ENCODE assay signal across 15 cellular contexts in the genomic region with DNA sequence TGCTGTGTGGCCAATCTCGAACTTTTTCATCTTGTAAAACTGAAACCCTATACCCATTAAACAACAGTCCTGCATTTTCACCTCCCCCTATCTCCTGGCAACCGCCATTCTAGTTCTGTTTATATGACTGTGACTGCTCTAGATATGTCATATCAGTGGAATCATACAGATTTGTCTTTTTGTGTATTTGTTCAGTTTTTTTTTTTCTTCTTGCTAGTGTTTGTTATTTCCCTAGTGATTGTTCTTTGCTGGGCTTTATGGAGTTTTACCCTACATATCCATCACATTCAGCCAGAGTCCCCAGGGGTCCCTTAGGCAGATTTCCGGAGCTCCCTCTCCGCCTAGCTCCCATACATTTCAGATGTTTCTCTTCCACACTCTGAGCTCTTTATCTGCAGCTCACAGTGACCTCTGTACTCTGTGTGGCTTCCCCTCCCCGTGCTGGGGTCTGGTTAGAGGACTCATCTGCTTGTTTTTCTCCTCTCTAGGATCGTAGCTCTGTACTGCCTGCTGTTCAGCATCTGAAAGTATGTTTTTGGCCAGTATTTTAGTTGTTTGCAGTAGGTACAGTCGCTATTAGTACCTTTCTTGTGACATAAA. TPM values are rescaled to one million over a fixed set of nuclear protein-coding genes. Genes with fewer than 3 reads are reported as not detected.
A peak's percentile ranks its signal among the peaks of the same experiment; 100 is the strongest.
DNase-seq lines count a peak whose midpoint lies in the region; ATAC-seq, FAIRE-seq and TF ChIP-seq lines count a peak whose summit lies in the region.
"Had no signal": no experiment of that assay in that cellular context is flagged by ENCODE, and none has a peak within 500 bp of the region (broad histone marks: within the 10 kb centered on the region; RNA-seq: fewer than 3 reads in every experiment).

No MANE protein-coding gene starts in this region.

- no peaks in the 10 kb centered on the region for H3K23me2 ChIP-seq in H1 (ENCODE audit: low read depth, low read length)

- DNase-seq in H7, result peak; percentile 59
- peak; percentile 47 for DNase-seq in NT2/D1 (ENCODE audit: low read depth, low spot score)
- DNase-seq in H1 (ENCODE audit: low read depth in 1 of 2, low spot score in 2 of 2), result no peak
- peak; percentile 32 for DNase-seq in neural progenitor cell (ENCODE audit: low spot score)
- no peak for DNase-seq in urothelium cell line (ENCODE audit: low spot score)
- DNase-seq in CD14-positive monocyte (ENCODE audit: low spot score), result no peak
- DNase-seq in T-helper 1 cell, result no peak
- DNase-seq: activated CD4-positive, alpha-beta T cell treated with anti-CD3 and anti-CD28 coated beads for 48 hours; aorta; CD4-positive, alpha-beta memory T cell; NCI-H1105 had no signal

- H2BK20ac ChIP-seq in H1 (ENCODE audit: low read length), result no peak overlapping the region

- H3K4me1 ChIP-seq in NT2/D1 (ENCODE audit: insufficient read depth, insufficient read length) (peaks cover 2% of the 10 kb centered on the region), H1 (replicated peaks in 1 of 4; ENCODE audit: control insufficient read depth in 3 of 4, insufficient read depth in 4 of 4, low read length in 3 of 4) (peaks cover 0 to 4% (median 0%) of the 10 kb centered on the region in 4 experiments; a peak in 3 of 7 replicates), neural progenitor cell (peaks cover 11% of the 10 kb centered on the region)

- peaks cover 17% of the 10 kb centered on the region for H3K4me1 Mint-ChIP-seq in neural progenitor cell
- H3K4me1 Mint-ChIP-seq in CD14-positive monocyte, result peaks cover 6% of the 10 kb centered on the region

- no peaks in the 10 kb centered on the region for H3F3A ChIP-seq in neural progenitor cell (ENCODE audit: low read depth)

- peak overlapping the region; percentile 77 for H2AFZ ChIP-seq in H1 (ENCODE audit: low read length)
- H2AFZ ChIP-seq in neural progenitor cell (replicated peaks), result peak overlapping the region; percentile 89

- WGBS in H1 (ENCODE audit: extremely low coverage in 1 of 2, insufficient coverage in 1 of 2, insufficient read length in 1 of 2, insufficient replicate concordance in 2 of 2, low coverage in 1 of 2, low lambda C conversion rate in 2 of 2, missing lambda C conversion rate in 1 of 2), 2 experiments, result 48% methylated on average over 7 of the region's 7 CpGs; no CpG with 5 or more reads in 1 of the 2 experiments

- no peak overlapping the region for H4K8ac ChIP-seq in H1 (ENCODE audit: extremely low read depth, insufficient read depth, low read length)

- no peak overlapping the region for H3K4ac ChIP-seq in H1 (replicated peaks; ENCODE audit: insufficient read length, low read depth, low read length)

- POLR2A ChIA-PET in H1 (lab: Charles Lee; ENCODE audit: partially characterized antibody), result interaction anchor here (0.8 kb wide), 1 partner anchor 25 kb away, joined by 3 read pairs; a partner anchor contains a TSS

- CTCF ChIA-PET in H1 (lab: Charles Lee; ENCODE audit: partially characterized antibody), result interaction anchor here (0.6 to 5.5 kb wide), 5 partner anchors 13 to 64 kb away, joined by 3 to 58 read pairs (median 3); no protein-coding TSS in a partner anchor

- H3K27me3 Mint-ChIP-seq in neural progenitor cell (ENCODE audit: insufficient read depth, low read depth), result peaks cover 2% of the 10 kb centered on the region
- peaks cover 2 to 16% (median 3%) of the 10 kb centered on the region in 3 donors for H3K27me3 Mint-ChIP-seq in CD14-positive monocyte (ENCODE audit: low read depth in 3 of 3)

- H3K36me3 Mint-ChIP-seq in neural progenitor cell, result no peaks in the 10 kb centered on the region
- no peaks in the 10 kb centered on the region for H3K36me3 Mint-ChIP-seq in CD14-positive monocyte

- H3K27ac Mint-ChIP-seq in neural progenitor cell (peak overlapping the region; percentile 65), CD14-positive monocyte (peak overlapping the region in 1 of 7 donors; percentile 54)
- H3K27ac Mint-ChIP-seq: activated T-helper 1 cell treated with anti-CD3 and anti-CD28 coated beads, Interleukin-12 subunit alpha, Interleukin-12 subunit beta, Interleukin-2, Interleukin-4 antibody, amounts not matched to agents 30 ng/mL and 10 ng/mL and 1 ng/mL, durations not matched to agents 14 hours and 24 hours and 36 hours; CD4-positive, alpha-beta memory T cell had no signal

- TF ChIP-seq EP300 in H1 (IDR thresholded peaks at IDR 0.05; ENCODE audit: borderline replicate concordance in 1 of 2, low read depth in 2 of 2, low read length in 2 of 2), result no peak

- H3K56ac ChIP-seq in H1 (replicated peaks; ENCODE audit: insufficient read length, low read depth, low read length), result no peak overlapping the region

- no peak for TF ChIP-seq POLR2A in H1 (IDR thresholded peaks at IDR 0.05; ENCODE audit: control extremely low read depth in 1 of 2, low read depth in 2 of 2, low read length in 2 of 2)

- FAIRE-seq in H1 (lab: Jason Lieb, UNC) (no peak), urothelium cell line (lab: Jason Lieb, UNC) (no peak)

- no peak overlapping the region for H3K14ac ChIP-seq in H1 (ENCODE audit: insufficient read length)

- H2BK5ac ChIP-seq in H1 (ENCODE audit: low read depth, low read length), result no peak overlapping the region

- intact Hi-C loops in CD14-positive monocyte (cut with micrococcal nuclease), result no loop called here

- H3K9me3 ChIP-seq in NT2/D1 (ENCODE audit: insufficient read depth, low read length) (no peaks in the 10 kb centered on the region), H1 (ENCODE audit: insufficient read depth in 2 of 2, low read depth in 1 of 2, low read length in 1 of 2) (no peaks in the 10 kb centered on the region), neural progenitor cell (ENCODE audit: low read depth) (no peaks in the 10 kb centered on the region)

- H4K5ac ChIP-seq in H1 (ENCODE audit: insufficient read length, low read depth, low read length), result no peak overlapping the region

- no peak overlapping the region for H2AK5ac ChIP-seq in H1 (ENCODE audit: low read depth, low read length)

- H3K27me3 ChIP-seq in H7 (ENCODE audit: control insufficient read depth, insufficient read depth, low read length), result no peaks in the 10 kb centered on the region
- no peaks in the 10 kb centered on the region for H3K27me3 ChIP-seq in NT2/D1 (ENCODE audit: insufficient read depth, insufficient read length)
- no peaks in the 10 kb centered on the region; a peak in 1 of 7 replicates for H3K27me3 ChIP-seq in H1 (replicated peaks in 1 of 4; ENCODE audit: control insufficient read depth in 3 of 4, extremely low read depth in 1 of 4, insufficient read depth in 3 of 4, low read length in 3 of 4)
- no peaks in the 10 kb centered on the region for H3K27me3 ChIP-seq in neural progenitor cell

- H3K4me2 ChIP-seq in H1 (ENCODE audit: insufficient read depth in 1 of 2, low read depth in 2 of 2, low read length in 2 of 2) (peak overlapping the region in 1 of 2 experiments; percentile 38; a peak in 2 of 4 replicates), neural progenitor cell (peak overlapping the region; percentile 56)

- H3K79me1 ChIP-seq in H1 (ENCODE audit: low read depth, low read length), result no peaks in the 10 kb centered on the region

- H2BK15ac ChIP-seq in H1 (ENCODE audit: low read length), result no peak overlapping the region

- H3K4me3 ChIP-seq in H7 (ENCODE audit: insufficient read depth, low read depth, low read length) (no peak overlapping the region), NT2/D1 (ENCODE audit: insufficient read length, low read depth) (no peak overlapping the region), H1 (ENCODE audit: extremely low read depth in 1 of 4, insufficient read depth in 2 of 4, low read depth in 3 of 4, low read length in 4 of 4) (peak overlapping the region in 1 of 4 experiments; percentile 16; a peak in 1 of 8 replicates), neural progenitor cell (no peak overlapping the region)

- H4K20me1 ChIP-seq in H1 (replicated peaks in 1 of 2; ENCODE audit: control insufficient read depth in 1 of 2, insufficient read depth in 2 of 2, low read length in 2 of 2) (no peaks in the 10 kb centered on the region), neural progenitor cell (ENCODE audit: low read depth) (no peaks in the 10 kb centered on the region)

- no peak overlapping the region for H3K23ac ChIP-seq in H1 (ENCODE audit: insufficient read length)

- TF ChIP-seq CTCF in H1 (IDR thresholded peaks at IDR 0.05; ENCODE audit: control extremely low read depth in 1 of 3, insufficient read depth in 1 of 3, low read depth in 1 of 3, low read length in 3 of 3) (no peak), neural progenitor cell (IDR thresholded peaks at IDR 0.05) (no peak), CD14-positive monocyte (IDR thresholded peaks at IDR 0.05) (no peak)

- ATAC-seq in HG03460 (IDR thresholded peaks at IDR 0.05; ENCODE audit: unreplicated experiment), result no peak

- no peak overlapping the region for H3K27ac ChIP-seq in H1 (ENCODE audit: low read depth, low read length)
- no peak overlapping the region for H3K27ac ChIP-seq in neural progenitor cell

- H2BK120ac ChIP-seq in H1 (replicated peaks; ENCODE audit: low read depth, low read length), result no peak overlapping the region

- no peak overlapping the region for H3K18ac ChIP-seq in H1 (ENCODE audit: extremely low read depth, low read length)

- no peaks in the 10 kb centered on the region for H3K36me3 ChIP-seq in H7 (replicated peaks; ENCODE audit: control insufficient read depth, insufficient read depth, low read length)
- no peaks in the 10 kb centered on the region for H3K36me3 ChIP-seq in NT2/D1 (ENCODE audit: insufficient read depth, insufficient read length, low read length)
- no peaks in the 10 kb centered on the region for H3K36me3 ChIP-seq in H1 (ENCODE audit: control insufficient read depth in 2 of 4, insufficient read depth in 4 of 4, low read length in 3 of 4)
- no peaks in the 10 kb centered on the region for H3K36me3 ChIP-seq in neural progenitor cell

- H4K91ac ChIP-seq in H1 (replicated peaks; ENCODE audit: insufficient read length, low read length), result no peak overlapping the region

- no peak for TF ChIP-seq RAD21 in H1 (IDR thresholded peaks at IDR 0.05 in 1 of 2, conservative IDR thresholded peaks at IDR 0.05 in 1 of 2; ENCODE audit: low read depth in 2 of 2, low read length in 2 of 2)

- H3K79me2 ChIP-seq in H1 (ENCODE audit: control insufficient read depth in 1 of 2, insufficient read depth in 2 of 2, low read length in 2 of 2) (no peaks in the 10 kb centered on the region), neural progenitor cell (ENCODE audit: low read depth) (no peaks in the 10 kb centered on the region)

- H2BK12ac ChIP-seq in H1 (ENCODE audit: low read depth, low read length), result no peak overlapping the region

- H3K4me3 Mint-ChIP-seq in neural progenitor cell (peak overlapping the region; percentile 29), CD14-positive monocyte (no peak overlapping the region)
- H3K4me3 Mint-ChIP-seq: activated T-helper 1 cell treated with anti-CD3 and anti-CD28 coated beads, Interleukin-12 subunit alpha, Interleukin-12 subunit beta, Interleukin-2, Interleukin-4 antibody, amounts not matched to agents 30 ng/mL and 10 ng/mL and 1 ng/mL, durations not matched to agents 14 hours and 24 hours and 36 hours; CD4-positive, alpha-beta memory T cell had no signal

- no peak overlapping the region for H3K9ac ChIP-seq in NT2/D1 (ENCODE audit: insufficient read length, low read depth)
- no peak overlapping the region; a peak in 1 of 7 replicates for H3K9ac ChIP-seq in H1 (replicated peaks in 1 of 4; ENCODE audit: extremely low read depth in 1 of 4, low read depth in 3 of 4, low read length in 3 of 4)
- H3K9ac ChIP-seq in neural progenitor cell, result no peak overlapping the region

- H3K9me3 Mint-ChIP-seq in neural progenitor cell, result no peaks in the 10 kb centered on the region
- peaks cover 2 to 11% (median 5%) of the 10 kb centered on the region in 7 donors for H3K9me3 Mint-ChIP-seq in CD14-positive monocyte

RNA-seq across cellular contexts. Expression of a gene that starts 25.1 kb away (rescaled TPM):
- total RNA-seq in H7 (2014; rRNA removed; shearing (Covaris generic)), result not detected in 2 replicates
- not detected in 2 replicates for total RNA-seq in H1 (2021; fragmentation: NEBNext Ultra II Directional; extraction: Animal tissue kit (Norgen Biotek cat#: 25700))
- polyA plus RNA-seq in H1 (2011; rRNA removed) (not detected in 2 replicates), CD14-positive monocyte (not detected)
- not detected for polyA plus RNA-seq in H1 (2011; cell fraction: cytosol; rRNA removed)
- polyA plus RNA-seq in H1 (2011; cell fraction: nucleus; rRNA removed), result not detected
- not detected in 4 replicates for polyA plus RNA-seq in H1 (2012, experiment 1 of 2)
- polyA plus RNA-seq in H1 (2012, experiment 2 of 2), result not detected
- polyA plus RNA-seq in H1 (2013, experiment 1 of 2), result not detected
- polyA plus RNA-seq in H1 (2013, experiment 2 of 2), result not detected
- not detected in 2 replicates for polyA minus RNA-seq in H1 (2011; rRNA and poly(A)+ RNA removed)
- polyA minus RNA-seq in H1 (2011; cell fraction: cytosol; rRNA and poly(A)+ RNA removed), result not detected
- not detected for polyA minus RNA-seq in H1 (2011; cell fraction: nucleus; rRNA and poly(A)+ RNA removed)
- total RNA-seq in neural progenitor cell (ENCODE audit: low replicate concordance), result not detected in 2 replicates
- total RNA-seq: activated T-helper 1 cell treated with anti-CD3 and anti-CD28 coated beads, Interleukin-12 subunit alpha, Interleukin-12 subunit beta, Interleukin-2, Interleukin-4 antibody, amounts not matched to agents 30 ng/mL and 10 ng/mL and 1 ng/mL, durations not matched to agents 14 hours and 24 hours and 36 hours; aorta; CD4-positive, alpha-beta memory T cell; lung microvascular endothelial cell; pulmonary artery endothelial cell had no signal
- polyA plus RNA-seq: CD4-positive, alpha-beta memory T cell had no signal

Comparison
In these comparisons a context has a peak if more than half of its experiments do, and no peak if none do; other contexts are left out.
1. DNase-seq: peak in H7 (single experiment), NT2/D1 (single experiment) and neural progenitor cell (single experiment); none in H1 (0 of 2), urothelium cell line (single experiment), CD14-positive monocyte (single experiment) and T-helper 1 cell (0 of 5).